In genomic region chr20:2663887-2664719, GRCh38 we compare ENCODE assay signal across 8 cellular contexts. TPM values are rescaled to one million over a fixed set of nuclear protein-coding genes. Genes with fewer than 3 reads are reported as not detected.
DNase-seq lines count a peak whose midpoint lies in the region; ATAC-seq, FAIRE-seq and TF ChIP-seq lines count a peak whose summit lies in the region.

Gene IDH3B (minus strand): TSS chr20:2664216. CDS start chr20:2664188, 28 bp downstream.

- FAIRE-seq in islet of Langerhans (lab: Jason Lieb, UNC) = peak; percentile 86

- no peaks in the 10 kb centered on the region for H3K9me3 Mint-ChIP-seq in central memory CD8-positive, alpha-beta T cell

- CTCF ChIA-PET in AG04450 (lab: Charles Lee) = no interaction called here

- no peaks in the 10 kb centered on the region for H3K27me3 Mint-ChIP-seq in central memory CD8-positive, alpha-beta T cell

- peak within 1 kb of the TSS; percentile 92 for H3K27ac Mint-ChIP-seq in central memory CD8-positive, alpha-beta T cell (ENCODE audit: low read depth)

- H3K36me3 Mint-ChIP-seq in central memory CD8-positive, alpha-beta T cell (ENCODE audit: insufficient read depth) = peaks cover 28% of the 10 kb centered on the region

- H3K4me3 ChIP-seq in AG04450 (ENCODE audit: low read depth, low read length) = peak within 1 kb of the TSS; percentile 98

- ATAC-seq in GM18909 (IDR thresholded peaks at IDR 0.05; ENCODE audit: poor library complexity, unreplicated experiment) = peak; percentile 92
- peak; percentile 81 for ATAC-seq in HG03196 (IDR thresholded peaks at IDR 0.05; ENCODE audit: unreplicated experiment)
- ATAC-seq in central memory CD8-positive, alpha-beta T cell (replicated peaks; ENCODE audit: extremely low read depth, poor library complexity, severe bottlenecking) = peak; percentile 98

- peak within 1 kb of the TSS; percentile 93 for H3K27ac ChIP-seq in AG04450 (ENCODE audit: low read depth, low read length)

- H3K4me1 Mint-ChIP-seq in central memory CD8-positive, alpha-beta T cell = peaks cover 21% of the 10 kb centered on the region

- H3K4me3 Mint-ChIP-seq in central memory CD8-positive, alpha-beta T cell = peak within 1 kb of the TSS; percentile 93

- no peaks in the 10 kb centered on the region for H3K9me3 ChIP-seq in AG04450 (ENCODE audit: control insufficient read depth, insufficient read depth, low read length)

- peaks cover 8% of the 10 kb centered on the region for H3K27me3 ChIP-seq in AG04450 (ENCODE audit: control insufficient read depth, insufficient read depth, low read length)

- DNase-seq in AG04450 (ENCODE audit: low read depth, low spot score) (peak; percentile 84), NCI-H345 treated with DMSO at 0.1 percent for 48 hours (lab: John Stamatoyannopoulos, UW; ENCODE audit: unreplicated experiment) (peak; percentile 92)
- DNase-seq in activated CD4-positive, CD25-positive, alpha-beta regulatory T cell treated with anti-CD3 and anti-CD28 coated beads, Interleukin-2, amount 50 U/mL, for 16 hours (ENCODE audit: low read depth, low spot score) = peak; percentile 89
- DNase-seq in central memory CD8-positive, alpha-beta T cell (ENCODE audit: low spot score in 2 of 2) = peak; percentile 80 to 87
- DNase-seq in stimulated activated CD4-positive, alpha-beta T cell treated with anti-CD3 and anti-CD28 coated beads, Interleukin-12 subunit alpha, Interleukin-12 subunit beta, amount 100 ng/mL, for 4 hours = peak; percentile 86

- POLR2A ChIA-PET in AG04450 (lab: Yijun Ruan, JAX) = interaction anchor here (0.9 to 3.3 kb wide), 2 partner anchors 12 to 142 kb away, joined by 3 to 30 read pairs; partner anchors contain the start of gene NOP56

- no peak for TF ChIP-seq CTCF in AG04450 (IDR thresholded peaks at IDR 0.05; ENCODE audit: low read depth, low read length)

RNA-seq across cellular contexts. Expression of gene IDH3B, which starts in this region (rescaled TPM):
- 113 and 116 TPM in 2 replicates for polyA plus RNA-seq in AG04450 (2011; rRNA removed)
- 89.0 and 95.2 TPM in 2 replicates for polyA minus RNA-seq in AG04450 (2011; rRNA and poly(A)+ RNA removed)

Comparison
In these comparisons a context has a peak if more than half of its experiments do, and no peak if none do; other contexts are left out.
1. Peak in every context shown above with its lines: DNase-seq, ATAC-seq, H3K4me3 ChIP-seq and H3K27ac ChIP-seq.